Comparison of ENCODE assay signal across 11 cellular contexts in genomic region chr14:68924392-68925158, GRCh38. TPM values are rescaled to one million over a fixed set of nuclear protein-coding genes. Genes with fewer than 3 reads are reported as not detected.
A peak's percentile ranks its signal among the peaks of the same experiment; 100 is the strongest.
DNase-seq lines count a peak whose midpoint lies in the region; ATAC-seq and TF ChIP-seq lines count a peak whose summit lies in the region.
"Had no signal": no experiment of that assay in that cellular context is flagged by ENCODE, and none has a peak within 500 bp of the region (broad histone marks: within the 10 kb centered on the region; RNA-seq: fewer than 3 reads in every experiment).

No MANE protein-coding gene starts in this region.

- ATAC-seq in HG02763 (IDR thresholded peaks at IDR 0.05; ENCODE audit: unreplicated experiment): no peak
- no peak for ATAC-seq in HG02870 (IDR thresholded peaks at IDR 0.05; ENCODE audit: unreplicated experiment)
- ATAC-seq: natural killer cell had no signal

- no peaks in the 10 kb centered on the region for H3K27me3 ChIP-seq in HUES64 (ENCODE audit: insufficient read depth, low read length)
- H3K27me3 ChIP-seq in ascending aorta: no peaks in the 10 kb centered on the region
- H3K27me3 ChIP-seq in stomach: no peaks in the 10 kb centered on the region
- H3K27me3 ChIP-seq: MG63 had no signal

- TF ChIP-seq CTCF in ascending aorta (IDR thresholded peaks at IDR 0.05): no peak
- no peak for TF ChIP-seq CTCF in stomach (IDR thresholded peaks at IDR 0.05)

- H3K36me3 ChIP-seq in HUES64 (ENCODE audit: insufficient read depth, low read length): peaks cover 57% of the 10 kb centered on the region
- peaks cover 24 to 49% of the 10 kb centered on the region in 2 donors for H3K36me3 ChIP-seq in ascending aorta
- H3K36me3 ChIP-seq in stomach: peaks cover 19 to 48% (median 35%) of the 10 kb centered on the region in 4 donors

- no peak overlapping the region for H3K4me3 ChIP-seq in HUES64 (ENCODE audit: low read length)
- H3K4me3 ChIP-seq in ascending aorta: no peak overlapping the region
- H3K4me3 ChIP-seq in stomach: no peak overlapping the region
- H3K4me3 ChIP-seq: MG63 had no signal

- peak in 1 of 2 donors; percentile 89 for DNase-seq in ascending aorta (ENCODE audit: low spot score in 2 of 2)
- peak; percentile 31 for DNase-seq in iPS-NIHi7 (ENCODE audit: extremely low spot score)
- DNase-seq in stomach: no peak
- DNase-seq in NCI-H187 (lab: John Stamatoyannopoulos, UW): no peak
- DNase-seq in DMS153 treated with DMSO at 0.1 percent for 48 hours (lab: John Stamatoyannopoulos, UW; ENCODE audit: unreplicated experiment): no peak
- DNase-seq: activated B cell treated with CpG ODN at 0.5 μM for 24 hours, MG63, natural killer cell had no signal

- no peak for TF ChIP-seq EP300 in stomach (IDR thresholded peaks at IDR 0.05)

- 82% methylated on average over 9 of the region's 9 CpGs for WGBS in HUES64
- 60 to 79% (median 69%) methylated on average over 9 of the region's 9 CpGs for WGBS in stomach, 5 donors

- intact Hi-C loops in ascending aorta (cut with DNase I): loop anchor here (2.0 kb wide), 1 partner anchor 14 kb away; no protein-coding TSS in a partner anchor
- intact Hi-C loops in stomach (cut with DNase I; ENCODE audit: low total_unique reads): no loop called here

- H3K27ac ChIP-seq in HUES64 (ENCODE audit: low read depth, low read length) (peak overlapping the region; percentile 55), ascending aorta (peak overlapping the region; percentile 89 to 93), stomach (peak overlapping the region in 4 of 5 donors; percentile 61 to 91 (median 80))

- peak overlapping the region; percentile 16; the same call in 1 of the 2 replicates for H3K9ac ChIP-seq in HUES64 (ENCODE audit: low read depth, low read length)

- H3K9me3 ChIP-seq in HUES64 (ENCODE audit: insufficient read depth, low read depth, low read length) (no peaks in the 10 kb centered on the region), ascending aorta (no peaks in the 10 kb centered on the region), stomach (peaks cover 0 to 7% (median 3%) of the 10 kb centered on the region in 4 donors)
- H3K9me3 ChIP-seq: MG63 had no signal

- no peak for TF ChIP-seq POLR2A in stomach (IDR thresholded peaks at IDR 0.05)

- H3K4me1 ChIP-seq in HUES64 (ENCODE audit: insufficient read depth, low read length) (peaks cover 20% of the 10 kb centered on the region), ascending aorta (peaks cover 20 to 74% of the 10 kb centered on the region in 2 donors), stomach (peaks cover 29 to 88% (median 66%) of the 10 kb centered on the region in 4 donors)

RNA-seq across cellular contexts. Expression of gene ACTN1, which starts 54.5 kb away (rescaled TPM):
- polyA plus RNA-seq in HUES64 (2013, experiment 1 of 2): 156 TPM
- polyA plus RNA-seq in HUES64 (2013, experiment 2 of 2): 157 TPM
- total RNA-seq in ascending aorta: 814 TPM
- 100 to 1,000 TPM; 191 to 504 (median 237) TPM for total RNA-seq in stomach
- 10 to 100 TPM; 25.7 to 87.7 (median 43.6) TPM for polyA plus RNA-seq in stomach
